ENCODE assay signal across 8 cellular contexts in genomic region chr1:234533975-234534876, GRCh38. TPM values are rescaled to one million over a fixed set of nuclear protein-coding genes. Genes with fewer than 3 reads are reported as not detected.
DNase-seq lines count a peak whose midpoint lies in the region; ATAC-seq and TF ChIP-seq lines count a peak whose summit lies in the region.

No MANE protein-coding gene starts in this region.

- ATAC-seq in HG02763 (IDR thresholded peaks at IDR 0.05; ENCODE audit: unreplicated experiment) (no peak), HG02884 (IDR thresholded peaks at IDR 0.05; ENCODE audit: unreplicated experiment) (no peak)

- intact Hi-C loops in dorsolateral prefrontal cortex (cut with DNase I) (loop anchor here in 1 of 2 donors (5.0 kb wide), 1 partner anchor 73 kb away; no protein-coding TSS in a partner anchor), uterus (cut with DNase I; ENCODE audit: low total_unique reads) (loop anchor here (10.0 kb wide), 1 partner anchor 71 kb away; no protein-coding TSS in a partner anchor)

- H3K4me1 ChIP-seq in uterus = peaks cover 33 to 44% of the 10 kb centered on the region in 2 donors

- no peak for TF ChIP-seq POLR2A in uterus (IDR thresholded peaks at IDR 0.05)

- H3K4me3 ChIP-seq in dorsolateral prefrontal cortex = peak overlapping the region in 5 of 59 donors; percentile 3 to 18 (median 8)
- H3K4me3 ChIP-seq in uterus = no peak overlapping the region

- no peaks in the 10 kb centered on the region for H3K36me3 ChIP-seq in uterus

- TF ChIP-seq CTCF in dorsolateral prefrontal cortex (IDR thresholded peaks at IDR 0.05 in 54 of 56, conservative IDR thresholded peaks at IDR 0.05 in 2 of 56; ENCODE audit: low read depth in 1 of 56, partially characterized antibody in 56 of 56) (peak in 4 of 56 donors; percentile 5 to 13 (median 8)), uterus (IDR thresholded peaks at IDR 0.05) (no peak)

- H3K9me3 ChIP-seq in uterus = no peaks in the 10 kb centered on the region

- peak overlapping the region; percentile 81 to 99 (median 95) for H3K27ac ChIP-seq in dorsolateral prefrontal cortex
- peak overlapping the region; percentile 98 to 100 for H3K27ac ChIP-seq in uterus

- H3K27me3 ChIP-seq in dorsolateral prefrontal cortex (no peaks in the 10 kb centered on the region), uterus (no peaks in the 10 kb centered on the region)

- DNase-seq in NCI-H345 (lab: John Stamatoyannopoulos, UW) (peak; percentile 66), NCI-H345 treated with DMSO at 0.1 percent for 48 hours (lab: John Stamatoyannopoulos, UW; ENCODE audit: unreplicated experiment) (no peak), dorsolateral prefrontal cortex (peak; percentile 46 to 92 (median 82)), middle frontal gyrus (ENCODE audit: extremely low spot score, low spot score) (peak; percentile 85), uterus (peak; percentile 97 to 98)
- DNase-seq in activated T-cell treated with anti-CD3 and anti-CD28 coated beads, Interleukin-2, amount 50 U/mL, for 48 hours = no peak

RNA-seq across cellular contexts. Expression of gene TARBP1, which starts 55.2 kb away (rescaled TPM):
- total RNA-seq in dorsolateral prefrontal cortex (100 to 1,000 TPM in 34 of 120 experiments, 10 to 100 TPM in 86; 27.7 to 158 (median 75.1) TPM), uterus (10 to 100 TPM in 3 of 4 donors, under 1 TPM in 1; 0.88 to 79.8 (median 21.2) TPM)

Comparison
In these comparisons a context has a peak if more than half of its experiments do, and no peak if none do; other contexts are left out.
1. DNase-seq: peak in NCI-H345 (single experiment), dorsolateral prefrontal cortex (10 of 10), middle frontal gyrus (single experiment) and uterus (2 of 2); none in NCI-H345 treated with DMSO at 0.1 percent for 48 hours (single experiment) and activated T-cell treated with anti-CD3 and anti-CD28 coated beads, Interleukin-2, amount 50 U/mL, for 48 hours (0 of 2).